ENCODE assay signal across 2 cellular contexts in the genomic region with DNA sequence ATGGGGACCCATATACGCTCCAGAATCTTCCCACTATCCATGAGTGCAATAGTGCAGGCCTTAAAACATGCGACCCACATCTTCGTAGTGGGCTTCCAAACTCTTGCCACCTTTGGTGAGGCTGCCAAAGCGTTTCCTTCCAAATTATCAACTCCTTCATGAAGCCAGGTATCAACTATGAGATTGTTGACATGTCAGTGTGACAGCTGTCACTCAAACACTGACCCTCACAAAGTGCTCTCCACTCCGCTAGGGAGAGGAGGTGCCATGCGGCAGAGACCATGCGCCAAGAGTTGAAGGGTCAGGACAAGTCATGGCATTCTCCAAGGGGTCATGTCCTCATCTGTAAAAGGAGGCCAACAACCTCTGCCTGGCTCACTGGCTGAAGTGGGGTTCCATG.
A peak's percentile ranks its signal among the peaks of the same experiment; 100 is the strongest.
TF ChIP-seq lines count a peak whose summit lies in the region.

No MANE protein-coding gene starts in this region.

TF ChIP-seq in HEK293T, 16 proteins besides CTCF, POLR2A, EP300 and RAD21 (continued from another document):
- TF ChIP-seq, protein P1, sequence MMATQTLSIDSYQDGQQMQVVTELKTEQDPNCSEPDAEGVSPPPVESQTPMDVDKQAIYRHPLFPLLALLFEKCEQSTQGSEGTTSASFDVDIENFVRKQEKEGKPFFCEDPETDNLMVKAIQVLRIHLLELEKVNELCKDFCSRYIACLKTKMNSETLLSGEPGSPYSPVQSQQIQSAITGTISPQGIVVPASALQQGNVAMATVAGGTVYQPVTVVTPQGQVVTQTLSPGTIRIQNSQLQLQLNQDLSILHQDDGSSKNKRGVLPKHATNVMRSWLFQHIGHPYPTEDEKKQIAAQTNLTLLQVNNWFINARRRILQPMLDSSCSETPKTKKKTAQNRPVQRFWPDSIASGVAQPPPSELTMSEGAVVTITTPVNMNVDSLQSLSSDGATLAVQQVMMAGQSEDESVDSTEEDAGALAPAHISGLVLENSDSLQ (IDR thresholded peaks at IDR 0.05): peak; percentile 92

TF ChIP-seq in K562, 482 proteins besides CTCF, POLR2A, EP300 and RAD21 (continued from another document):
- TF ChIP-seq, protein P2, sequence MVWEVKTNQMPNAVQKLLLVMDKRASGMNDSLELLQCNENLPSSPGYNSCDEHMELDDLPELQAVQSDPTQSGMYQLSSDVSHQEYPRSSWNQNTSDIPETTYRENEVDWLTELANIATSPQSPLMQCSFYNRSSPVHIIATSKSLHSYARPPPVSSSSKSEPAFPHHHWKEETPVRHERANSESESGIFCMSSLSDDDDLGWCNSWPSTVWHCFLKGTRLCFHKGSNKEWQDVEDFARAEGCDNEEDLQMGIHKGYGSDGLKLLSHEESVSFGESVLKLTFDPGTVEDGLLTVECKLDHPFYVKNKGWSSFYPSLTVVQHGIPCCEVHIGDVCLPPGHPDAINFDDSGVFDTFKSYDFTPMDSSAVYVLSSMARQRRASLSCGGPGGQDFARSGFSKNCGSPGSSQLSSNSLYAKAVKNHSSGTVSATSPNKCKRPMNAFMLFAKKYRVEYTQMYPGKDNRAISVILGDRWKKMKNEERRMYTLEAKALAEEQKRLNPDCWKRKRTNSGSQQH (CRISPR knock-in tag; IDR thresholded peaks at IDR 0.05): no peak
- TF ChIP-seq, protein P3, sequence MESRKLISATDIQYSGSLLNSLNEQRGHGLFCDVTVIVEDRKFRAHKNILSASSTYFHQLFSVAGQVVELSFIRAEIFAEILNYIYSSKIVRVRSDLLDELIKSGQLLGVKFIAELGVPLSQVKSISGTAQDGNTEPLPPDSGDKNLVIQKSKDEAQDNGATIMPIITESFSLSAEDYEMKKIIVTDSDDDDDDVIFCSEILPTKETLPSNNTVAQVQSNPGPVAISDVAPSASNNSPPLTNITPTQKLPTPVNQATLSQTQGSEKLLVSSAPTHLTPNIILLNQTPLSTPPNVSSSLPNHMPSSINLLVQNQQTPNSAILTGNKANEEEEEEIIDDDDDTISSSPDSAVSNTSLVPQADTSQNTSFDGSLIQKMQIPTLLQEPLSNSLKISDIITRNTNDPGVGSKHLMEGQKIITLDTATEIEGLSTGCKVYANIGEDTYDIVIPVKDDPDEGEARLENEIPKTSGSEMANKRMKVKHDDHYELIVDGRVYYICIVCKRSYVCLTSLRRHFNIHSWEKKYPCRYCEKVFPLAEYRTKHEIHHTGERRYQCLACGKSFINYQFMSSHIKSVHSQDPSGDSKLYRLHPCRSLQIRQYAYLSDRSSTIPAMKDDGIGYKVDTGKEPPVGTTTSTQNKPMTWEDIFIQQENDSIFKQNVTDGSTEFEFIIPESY (CRISPR knock-in tag; IDR thresholded peaks at IDR 0.05): peak; percentile 43; the same call in 1 of the 2 replicates
- TF ChIP-seq SIN3A (IDR thresholded peaks at IDR 0.05; ENCODE audit: borderline replicate concordance in 2 of 2, control insufficient read depth in 1 of 2, low read depth in 2 of 2, low read length in 2 of 2) (no peak), KDM4B (IDR thresholded peaks at IDR 0.05; ENCODE audit: borderline replicate concordance in 2 of 2, low read depth in 1 of 2) (no peak), GATAD2A (IDR thresholded peaks at IDR 0.05) (no peak), SAFB (IDR thresholded peaks at IDR 0.05; ENCODE audit: borderline replicate concordance, low read depth, low read length) (no peak), MEIS2 (IDR thresholded peaks at IDR 0.05; ENCODE audit: partially characterized antibody) (peak; percentile 31), PURB (CRISPR knock-in tag; IDR thresholded peaks at IDR 0.05; ENCODE audit: low read depth) (no peak), SUPT5H (IDR thresholded peaks at IDR 0.05) (no peak), MTF1 (CRISPR knock-in tag; IDR thresholded peaks at IDR 0.05; ENCODE audit: borderline replicate concordance) (no peak), ELF2 (CRISPR knock-in tag; IDR thresholded peaks at IDR 0.05) (no peak), ERF (CRISPR knock-in tag; IDR thresholded peaks at IDR 0.05) (no peak), DNMT1 (IDR thresholded peaks at IDR 0.05) (no peak), TCF3 (CRISPR knock-in tag; IDR thresholded peaks at IDR 0.05) (no peak)
- TF ChIP-seq, protein P1 (IDR thresholded peaks at IDR 0.05): peak; percentile 64
- TF ChIP-seq, protein P4, sequence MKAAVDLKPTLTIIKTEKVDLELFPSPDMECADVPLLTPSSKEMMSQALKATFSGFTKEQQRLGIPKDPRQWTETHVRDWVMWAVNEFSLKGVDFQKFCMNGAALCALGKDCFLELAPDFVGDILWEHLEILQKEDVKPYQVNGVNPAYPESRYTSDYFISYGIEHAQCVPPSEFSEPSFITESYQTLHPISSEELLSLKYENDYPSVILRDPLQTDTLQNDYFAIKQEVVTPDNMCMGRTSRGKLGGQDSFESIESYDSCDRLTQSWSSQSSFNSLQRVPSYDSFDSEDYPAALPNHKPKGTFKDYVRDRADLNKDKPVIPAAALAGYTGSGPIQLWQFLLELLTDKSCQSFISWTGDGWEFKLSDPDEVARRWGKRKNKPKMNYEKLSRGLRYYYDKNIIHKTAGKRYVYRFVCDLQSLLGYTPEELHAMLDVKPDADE (conservative IDR thresholded peaks at IDR 0.05; ENCODE audit: control insufficient read depth, low read depth, low read length): no peak
- TF ChIP-seq, protein P5, sequence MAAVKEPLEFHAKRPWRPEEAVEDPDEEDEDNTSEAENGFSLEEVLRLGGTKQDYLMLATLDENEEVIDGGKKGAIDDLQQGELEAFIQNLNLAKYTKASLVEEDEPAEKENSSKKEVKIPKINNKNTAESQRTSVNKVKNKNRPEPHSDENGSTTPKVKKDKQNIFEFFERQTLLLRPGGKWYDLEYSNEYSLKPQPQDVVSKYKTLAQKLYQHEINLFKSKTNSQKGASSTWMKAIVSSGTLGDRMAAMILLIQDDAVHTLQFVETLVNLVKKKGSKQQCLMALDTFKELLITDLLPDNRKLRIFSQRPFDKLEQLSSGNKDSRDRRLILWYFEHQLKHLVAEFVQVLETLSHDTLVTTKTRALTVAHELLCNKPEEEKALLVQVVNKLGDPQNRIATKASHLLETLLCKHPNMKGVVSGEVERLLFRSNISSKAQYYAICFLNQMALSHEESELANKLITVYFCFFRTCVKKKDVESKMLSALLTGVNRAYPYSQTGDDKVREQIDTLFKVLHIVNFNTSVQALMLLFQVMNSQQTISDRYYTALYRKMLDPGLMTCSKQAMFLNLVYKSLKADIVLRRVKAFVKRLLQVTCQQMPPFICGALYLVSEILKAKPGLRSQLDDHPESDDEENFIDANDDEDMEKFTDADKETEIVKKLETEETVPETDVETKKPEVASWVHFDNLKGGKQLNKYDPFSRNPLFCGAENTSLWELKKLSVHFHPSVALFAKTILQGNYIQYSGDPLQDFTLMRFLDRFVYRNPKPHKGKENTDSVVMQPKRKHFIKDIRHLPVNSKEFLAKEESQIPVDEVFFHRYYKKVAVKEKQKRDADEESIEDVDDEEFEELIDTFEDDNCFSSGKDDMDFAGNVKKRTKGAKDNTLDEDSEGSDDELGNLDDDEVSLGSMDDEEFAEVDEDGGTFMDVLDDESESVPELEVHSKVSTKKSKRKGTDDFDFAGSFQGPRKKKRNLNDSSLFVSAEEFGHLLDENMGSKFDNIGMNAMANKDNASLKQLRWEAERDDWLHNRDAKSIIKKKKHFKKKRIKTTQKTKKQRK (IDR thresholded peaks at IDR 0.05; ENCODE audit: borderline replicate concordance, low read depth, low read length): no peak
- TF ChIP-seq, protein P6, sequence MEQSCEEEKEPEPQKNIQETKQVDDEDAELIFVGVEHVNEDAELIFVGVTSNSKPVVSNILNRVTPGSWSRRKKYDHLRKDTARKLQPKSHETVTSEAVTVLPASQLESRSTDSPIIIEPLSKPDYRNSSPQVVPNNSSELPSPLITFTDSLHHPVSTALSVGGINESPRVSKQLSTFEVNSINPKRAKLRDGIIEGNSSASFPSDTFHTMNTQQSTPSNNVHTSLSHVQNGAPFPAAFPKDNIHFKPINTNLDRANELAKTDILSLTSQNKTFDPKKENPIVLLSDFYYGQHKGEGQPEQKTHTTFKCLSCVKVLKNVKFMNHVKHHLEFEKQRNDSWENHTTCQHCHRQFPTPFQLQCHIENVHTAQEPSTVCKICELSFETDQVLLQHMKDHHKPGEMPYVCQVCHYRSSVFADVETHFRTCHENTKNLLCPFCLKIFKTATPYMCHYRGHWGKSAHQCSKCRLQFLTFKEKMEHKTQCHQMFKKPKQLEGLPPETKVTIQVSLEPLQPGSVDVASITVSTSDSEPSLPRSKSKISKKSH (CRISPR knock-in tag; IDR thresholded peaks at IDR 0.05): no peak
- TF ChIP-seq, protein P7, sequence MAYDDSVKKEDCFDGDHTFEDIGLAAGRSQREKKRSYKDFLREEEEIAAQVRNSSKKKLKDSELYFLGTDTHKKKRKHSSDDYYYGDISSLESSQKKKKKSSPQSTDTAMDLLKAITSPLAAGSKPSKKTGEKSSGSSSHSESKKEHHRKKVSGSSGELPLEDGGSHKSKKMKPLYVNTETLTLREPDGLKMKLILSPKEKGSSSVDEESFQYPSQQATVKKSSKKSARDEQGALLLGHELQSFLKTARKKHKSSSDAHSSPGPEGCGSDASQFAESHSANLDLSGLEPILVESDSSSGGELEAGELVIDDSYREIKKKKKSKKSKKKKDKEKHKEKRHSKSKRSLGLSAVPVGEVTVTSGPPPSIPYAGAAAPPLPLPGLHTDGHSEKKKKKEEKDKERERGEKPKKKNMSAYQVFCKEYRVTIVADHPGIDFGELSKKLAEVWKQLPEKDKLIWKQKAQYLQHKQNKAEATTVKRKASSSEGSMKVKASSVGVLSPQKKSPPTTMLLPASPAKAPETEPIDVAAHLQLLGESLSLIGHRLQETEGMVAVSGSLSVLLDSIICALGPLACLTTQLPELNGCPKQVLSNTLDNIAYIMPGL (CRISPR knock-in tag; IDR thresholded peaks at IDR 0.05): no peak
